Comparison of ENCODE assay signal across 1 cellular context in genomic region chr9:108704156-108704852, GRCh38.
TF ChIP-seq lines count a peak whose summit lies in the region.

No MANE protein-coding gene starts in this region.

TF ChIP-seq in WTC11, 78 proteins besides CTCF, POLR2A, EP300 and RAD21 (continued from another document):
- TF ChIP-seq IRF1 (CRISPR knock-in tag; IDR thresholded peaks at IDR 0.05): no peak
- TF ChIP-seq NR1H2 (CRISPR knock-in tag; IDR thresholded peaks at IDR 0.05): no peak
- TF ChIP-seq ATF6 (CRISPR knock-in tag; IDR thresholded peaks at IDR 0.05): no peak
- TF ChIP-seq HMGA2 (CRISPR knock-in tag; IDR thresholded peaks at IDR 0.05): no peak
TF ChIP-seq in WTC11: peak in this region for 0.
